Comparison of ENCODE assay signal across 8 cellular contexts in the genomic region with DNA sequence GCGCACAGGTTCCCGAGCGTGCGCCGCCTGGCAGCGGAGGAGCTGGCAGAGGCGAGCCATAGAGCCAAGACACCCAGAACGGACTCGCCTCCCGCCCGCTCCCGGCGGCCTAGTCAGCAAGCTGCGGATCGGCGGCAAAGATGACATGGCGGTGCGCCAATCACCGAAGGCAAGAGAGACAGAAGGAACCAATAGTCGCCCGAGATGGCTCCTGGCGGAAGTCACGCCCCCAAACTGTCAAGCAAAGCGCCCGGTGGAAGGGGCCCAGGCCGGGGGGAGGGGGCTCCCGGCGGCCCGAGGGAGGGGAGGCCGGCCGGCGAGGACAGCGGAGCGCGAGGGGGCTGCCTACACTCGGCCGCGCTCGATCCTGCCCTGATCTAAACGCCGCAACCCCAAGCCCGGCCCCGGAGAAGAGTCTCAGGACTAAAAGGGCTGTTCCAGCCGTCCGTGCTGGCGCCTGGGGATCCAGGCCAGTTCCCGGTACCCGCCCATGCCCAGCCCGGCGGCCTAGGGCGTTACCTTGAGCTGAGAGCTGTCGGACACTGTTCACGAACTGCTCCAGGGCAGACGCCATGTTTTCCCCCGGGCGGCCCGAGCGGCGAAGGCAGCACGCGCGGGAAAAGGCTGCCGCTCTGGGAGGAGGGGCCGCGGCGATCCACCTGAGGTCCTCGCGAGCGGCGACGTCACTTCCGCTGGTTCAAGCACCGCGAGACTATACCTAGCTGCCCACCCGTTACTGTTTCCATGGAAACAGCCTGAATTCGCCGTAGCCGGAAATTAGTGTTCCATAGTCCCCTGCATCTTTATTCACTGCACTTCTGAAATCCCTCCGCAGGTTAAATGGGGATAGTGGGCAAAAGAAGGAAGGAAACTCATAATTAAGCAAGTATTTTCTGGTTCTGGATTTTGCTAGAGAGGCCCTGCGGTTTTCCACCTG. TPM values are rescaled to one million over a fixed set of nuclear protein-coding genes. Genes with fewer than 3 reads are reported as not detected.
DNase-seq lines count a peak whose midpoint lies in the region; ATAC-seq and TF ChIP-seq lines count a peak whose summit lies in the region.

A gene (minus strand): TSS at position 634 of the 937 bp plus-strand sequence. CDS start 60 bp downstream, at position 574.

- H3K27ac Mint-ChIP-seq in activated T-helper 2 cell treated with anti-CD3 and anti-CD28 coated beads, Interferon-gamma antibody, Interleukin-2, Interleukin-4, amounts not matched to agents 10 μg/mL and 5 μg/mL and 100 μg/mL, durations not matched to agents 14 hours and 24 hours and 36 hours = peak within 1 kb of the TSS; percentile 94
- H3K27ac Mint-ChIP-seq in natural killer cell = peak within 1 kb of the TSS; percentile 91 to 94

- ATAC-seq in RWPE2 (ENCODE audit: low read depth) (peak; percentile 93), natural killer cell (peak; percentile 87 to 96 (median 91))

- peak within 1 kb of the TSS; percentile 73 for H3K27ac ChIP-seq in RWPE2 (ENCODE audit: poor library complexity, severe bottlenecking)

- H3K27me3 Mint-ChIP-seq in activated T-helper 2 cell treated with anti-CD3 and anti-CD28 coated beads, Interferon-gamma antibody, Interleukin-2, Interleukin-4, amounts not matched to agents 10 μg/mL and 5 μg/mL and 100 μg/mL, durations not matched to agents 14 hours and 24 hours and 36 hours (ENCODE audit: low read depth) = no peaks in the 10 kb centered on the region
- no peaks in the 10 kb centered on the region for H3K27me3 Mint-ChIP-seq in natural killer cell (ENCODE audit: low read depth in 2 of 2)

- H3K4me3 ChIP-seq in RWPE2 (ENCODE audit: severe bottlenecking) (peak within 1 kb of the TSS; percentile 90), fibroblast of mammary gland (ENCODE audit: control insufficient read depth, low read depth, low read length) (peak within 1 kb of the TSS; percentile 84)

- DNase-seq in EH (ENCODE audit: low read depth) (peak; percentile 97), H4 (ENCODE audit: low spot score) (peak; percentile 98), LoVo (ENCODE audit: low spot score) (peak; percentile 97), RWPE2 (ENCODE audit: low spot score) (peak; percentile 98), fibroblast of mammary gland (ENCODE audit: low read depth) (peak; percentile 97), natural killer cell (peak; percentile 96)
- peak; percentile 96 for DNase-seq in activated T-helper 2 cell treated with anti-CD3 and anti-CD28 coated beads, Interferon-gamma antibody, Interleukin-2, Interleukin-4, amounts not matched to agents 10 μg/mL and 5 μg/mL and 100 μg/mL, durations not matched to agents 14 hours and 24 hours and 36 hours (ENCODE audit: low spot score)
- DNase-seq in stimulated activated naive CD4-positive, alpha-beta T cell treated with Interleukin-2 at 50 U/mL for 16 hours (lab: John Stamatoyannopoulos, UW) = peak; percentile 97

- TF ChIP-seq CTCF in RWPE2 (IDR thresholded peaks at IDR 0.05; ENCODE audit: poor library complexity, severe bottlenecking) = no peak
- no peak for TF ChIP-seq CTCF in fibroblast of mammary gland (conservative IDR thresholded peaks at IDR 0.05; ENCODE audit: control insufficient read depth, insufficient read depth, low read depth, low read length)
- TF ChIP-seq CTCF in natural killer cell (IDR thresholded peaks at IDR 0.05) = no peak

- H3K27me3 ChIP-seq in RWPE2 (ENCODE audit: insufficient read depth, poor library complexity, severe bottlenecking) = no peaks in the 10 kb centered on the region

- peaks cover 22% of the 10 kb centered on the region for H3K36me3 Mint-ChIP-seq in activated T-helper 2 cell treated with anti-CD3 and anti-CD28 coated beads, Interferon-gamma antibody, Interleukin-2, Interleukin-4, amounts not matched to agents 10 μg/mL and 5 μg/mL and 100 μg/mL, durations not matched to agents 14 hours and 24 hours and 36 hours (ENCODE audit: low read depth)
- H3K36me3 Mint-ChIP-seq in natural killer cell = no peaks in the 10 kb centered on the region

- peaks cover 13% of the 10 kb centered on the region for H3K4me1 ChIP-seq in RWPE2 (ENCODE audit: insufficient read depth, poor library complexity, severe bottlenecking)

- H3K4me3 Mint-ChIP-seq in activated T-helper 2 cell treated with anti-CD3 and anti-CD28 coated beads, Interferon-gamma antibody, Interleukin-2, Interleukin-4, amounts not matched to agents 10 μg/mL and 5 μg/mL and 100 μg/mL, durations not matched to agents 14 hours and 24 hours and 36 hours (ENCODE audit: low read depth) = peak within 1 kb of the TSS; percentile 90
- peak within 1 kb of the TSS; percentile 93 for H3K4me3 Mint-ChIP-seq in natural killer cell

- H3K9me3 ChIP-seq in RWPE2 (ENCODE audit: severe bottlenecking) = no peaks in the 10 kb centered on the region

- H3K9me3 Mint-ChIP-seq in activated T-helper 2 cell treated with anti-CD3 and anti-CD28 coated beads, Interferon-gamma antibody, Interleukin-2, Interleukin-4, amounts not matched to agents 10 μg/mL and 5 μg/mL and 100 μg/mL, durations not matched to agents 14 hours and 24 hours and 36 hours = no peaks in the 10 kb centered on the region
- H3K9me3 Mint-ChIP-seq in natural killer cell = no peaks in the 10 kb centered on the region

- H3K4me1 Mint-ChIP-seq in activated T-helper 2 cell treated with anti-CD3 and anti-CD28 coated beads, Interferon-gamma antibody, Interleukin-2, Interleukin-4, amounts not matched to agents 10 μg/mL and 5 μg/mL and 100 μg/mL, durations not matched to agents 14 hours and 24 hours and 36 hours (ENCODE audit: low read depth) = peaks cover 30% of the 10 kb centered on the region
- peaks cover 23 to 37% of the 10 kb centered on the region in 2 donors for H3K4me1 Mint-ChIP-seq in natural killer cell

- intact Hi-C loops in activated T-helper 2 cell treated with anti-CD3 and anti-CD28 coated beads, Interferon-gamma antibody, Interleukin-2, Interleukin-4, amounts not matched to agents 10 μg/mL and 5 μg/mL and 100 μg/mL, durations not matched to agents 14 hours and 24 hours and 36 hours (cut with micrococcal nuclease) = loop anchor here (1.0 to 2.0 kb wide), 2 partner anchors 24 to 44 kb away; a partner anchor contains a TSS
- intact Hi-C loops in natural killer cell (cut with micrococcal nuclease) = loop anchor here (1.0 to 2.0 kb wide), 4 partner anchors 19 to 44 kb away; a partner anchor contains a TSS

- peaks cover 22% of the 10 kb centered on the region for H3K36me3 ChIP-seq in RWPE2 (ENCODE audit: low read depth)

RNA-seq across cellular contexts. Expression of the gene that starts here (rescaled TPM):
- 254 and 293 TPM in 2 replicates for total RNA-seq in H4 (2014; rRNA removed; shearing (Covaris generic))
- total RNA-seq in activated T-helper 2 cell treated with anti-CD3 and anti-CD28 coated beads, Interferon-gamma antibody, Interleukin-2, Interleukin-4, amounts not matched to agents 10 μg/mL and 5 μg/mL and 100 μg/mL, durations not matched to agents 14 hours and 24 hours and 36 hours = 102 and 106 TPM in 2 replicates
- 100 to 1,000 TPM; 101 to 115 (median 102) TPM for total RNA-seq in natural killer cell

Comparison
In these comparisons a context has a peak if more than half of its experiments do, and no peak if none do; other contexts are left out.
1. Peak in every context shown above with its lines: DNase-seq, ATAC-seq, H3K4me3 ChIP-seq and H3K27ac ChIP-seq.